ENCODE assay signal across 1 cellular context in the genomic region with DNA sequence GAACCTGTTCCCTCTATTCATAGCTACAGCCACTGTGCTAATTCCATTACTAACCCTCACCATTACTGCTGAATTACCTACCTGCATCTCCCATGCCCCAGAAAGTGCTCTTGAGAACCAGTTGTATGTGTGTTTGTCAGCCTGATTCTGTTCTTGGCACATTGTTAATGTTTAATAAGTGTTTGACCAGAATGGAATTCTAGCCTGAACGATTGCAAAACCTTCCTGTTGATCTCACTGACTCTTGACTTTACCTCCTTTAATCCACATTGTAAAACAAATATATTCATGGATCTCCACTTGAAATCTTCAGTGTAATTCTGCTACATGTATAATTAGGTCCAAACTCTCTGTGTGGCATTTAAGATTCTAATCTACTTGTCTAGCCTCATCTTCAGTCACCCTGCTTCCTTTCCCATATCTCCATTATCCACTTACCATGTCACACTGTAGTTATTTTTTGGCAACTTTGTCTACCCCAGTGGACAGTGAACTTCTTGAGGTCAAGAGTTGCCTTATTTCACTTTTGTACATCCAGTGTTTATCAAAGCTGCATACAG.
TF ChIP-seq lines count a peak whose summit lies in the region.

No MANE protein-coding gene starts in this region.

TF ChIP-seq in WTC11, 78 proteins besides CTCF, POLR2A, EP300 and RAD21 (continued from another document):
- TF ChIP-seq, protein P1, sequence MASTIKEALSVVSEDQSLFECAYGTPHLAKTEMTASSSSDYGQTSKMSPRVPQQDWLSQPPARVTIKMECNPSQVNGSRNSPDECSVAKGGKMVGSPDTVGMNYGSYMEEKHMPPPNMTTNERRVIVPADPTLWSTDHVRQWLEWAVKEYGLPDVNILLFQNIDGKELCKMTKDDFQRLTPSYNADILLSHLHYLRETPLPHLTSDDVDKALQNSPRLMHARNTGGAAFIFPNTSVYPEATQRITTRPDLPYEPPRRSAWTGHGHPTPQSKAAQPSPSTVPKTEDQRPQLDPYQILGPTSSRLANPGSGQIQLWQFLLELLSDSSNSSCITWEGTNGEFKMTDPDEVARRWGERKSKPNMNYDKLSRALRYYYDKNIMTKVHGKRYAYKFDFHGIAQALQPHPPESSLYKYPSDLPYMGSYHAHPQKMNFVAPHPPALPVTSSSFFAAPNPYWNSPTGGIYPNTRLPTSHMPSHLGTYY (CRISPR knock-in tag; IDR thresholded peaks at IDR 0.05), result no peak
- TF ChIP-seq, protein P2, sequence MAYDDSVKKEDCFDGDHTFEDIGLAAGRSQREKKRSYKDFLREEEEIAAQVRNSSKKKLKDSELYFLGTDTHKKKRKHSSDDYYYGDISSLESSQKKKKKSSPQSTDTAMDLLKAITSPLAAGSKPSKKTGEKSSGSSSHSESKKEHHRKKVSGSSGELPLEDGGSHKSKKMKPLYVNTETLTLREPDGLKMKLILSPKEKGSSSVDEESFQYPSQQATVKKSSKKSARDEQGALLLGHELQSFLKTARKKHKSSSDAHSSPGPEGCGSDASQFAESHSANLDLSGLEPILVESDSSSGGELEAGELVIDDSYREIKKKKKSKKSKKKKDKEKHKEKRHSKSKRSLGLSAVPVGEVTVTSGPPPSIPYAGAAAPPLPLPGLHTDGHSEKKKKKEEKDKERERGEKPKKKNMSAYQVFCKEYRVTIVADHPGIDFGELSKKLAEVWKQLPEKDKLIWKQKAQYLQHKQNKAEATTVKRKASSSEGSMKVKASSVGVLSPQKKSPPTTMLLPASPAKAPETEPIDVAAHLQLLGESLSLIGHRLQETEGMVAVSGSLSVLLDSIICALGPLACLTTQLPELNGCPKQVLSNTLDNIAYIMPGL (CRISPR knock-in tag; IDR thresholded peaks at IDR 0.05), result no peak
